In genomic region chr3:116770815-116771450, GRCh38 we compare ENCODE assay signal across 8 cellular contexts.
DNase-seq lines count a peak whose midpoint lies in the region; ATAC-seq and TF ChIP-seq lines count a peak whose summit lies in the region.

No MANE protein-coding gene starts in this region.

- no peak overlapping the region for H3K4me3 ChIP-seq in AG10803 (ENCODE audit: low read length)
- H3K4me3 ChIP-seq in SJSA1, result no peak overlapping the region

- DNase-seq in AG10803 (ENCODE audit: low read depth), result peak; percentile 69
- DNase-seq in NCI-H128 (lab: John Stamatoyannopoulos, UW; ENCODE audit: unreplicated experiment), result peak; percentile 68
- DNase-seq in SJSA1 (ENCODE audit: low read depth in 1 of 2, low spot score in 2 of 2), result peak; percentile 48 to 59
- DNase-seq in cerebellar cortex (ENCODE audit: low spot score), result peak; percentile 86
- DNase-seq in left kidney (ENCODE audit: low read depth, low spot score), result peak; percentile 93
- DNase-seq in stimulated activated CD8-positive, alpha-beta memory T cell treated with anti-CD3 and anti-CD28 coated beads, Interleukin-7, amount 100 ng/mL, for 48 hours (ENCODE audit: extremely low read depth in 1 of 2, low read depth in 1 of 2), result peak; percentile 4 to 13

- H3K4me1 ChIP-seq in SJSA1 (replicated peaks), result no peaks in the 10 kb centered on the region

- ATAC-seq in GM18519 (IDR thresholded peaks at IDR 0.05; ENCODE audit: low FRiP score, unreplicated experiment) (peak; percentile 98), HG02938 (IDR thresholded peaks at IDR 0.05; ENCODE audit: unreplicated experiment) (peak; percentile 99)

- H3K27ac ChIP-seq in SJSA1, result no peak overlapping the region

- H3K9me3 ChIP-seq in SJSA1 (replicated peaks), result no peaks in the 10 kb centered on the region

- peak; percentile 96 for TF ChIP-seq CTCF in AG10803 (conservative IDR thresholded peaks at IDR 0.05; ENCODE audit: low read length)

- no peaks in the 10 kb centered on the region for H3K36me3 ChIP-seq in SJSA1

- no peaks in the 10 kb centered on the region for H3K27me3 ChIP-seq in SJSA1 (replicated peaks)

Comparison
In these comparisons a context has a peak if more than half of its experiments do, and no peak if none do; other contexts are left out.
1. DNase-seq: peak in every context shown above with its lines; median percentile 93 in left kidney; 86 in cerebellar cortex; 69 in AG10803; 68 in NCI-H128; 54 in SJSA1; 8 in stimulated activated CD8-positive, alpha-beta memory T cell treated with anti-CD3 and anti-CD28 coated beads, Interleukin-7, amount 100 ng/mL, for 48 hours.